In genomic region chr13:109431217-109431616, GRCh38 we compare ENCODE assay signal across 31 cellular contexts.
DNase-seq lines count a peak whose midpoint lies in the region; ATAC-seq, FAIRE-seq and TF ChIP-seq lines count a peak whose summit lies in the region.
"Had no signal": no experiment of that assay in that cellular context is flagged by ENCODE, and none has a peak within 500 bp of the region (broad histone marks: within the 10 kb centered on the region; RNA-seq: fewer than 3 reads in every experiment).

No MANE protein-coding gene starts in this region.

- H3K9me1 ChIP-seq in K562 (ENCODE audit: control insufficient read depth, insufficient read depth, low read length) = no peaks in the 10 kb centered on the region

- TF ChIP-seq POLR2A in HepG2 (IDR thresholded peaks at IDR 0.05; ENCODE audit: insufficient read depth in 1 of 2, low read depth in 2 of 2, low read length in 2 of 2) (no peak), right lobe of liver (IDR thresholded peaks at IDR 0.05) (no peak), K562 (conservative IDR thresholded peaks at IDR 0.05) (no peak)

- TF ChIP-seq CTCF in HepG2 (CRISPR knock-in tag; IDR thresholded peaks at IDR 0.05) = no peak
- TF ChIP-seq CTCF in right lobe of liver (IDR thresholded peaks at IDR 0.05) = no peak
- TF ChIP-seq CTCF in K562 (IDR thresholded peaks at IDR 0.05 in 2 of 3, conservative IDR thresholded peaks at IDR 0.05 in 1 of 3; ENCODE audit: insufficient read depth in 2 of 3, low read depth in 1 of 3, low read length in 3 of 3) = no peak

- ATAC-seq in HepG2 (no peak), right lobe of liver (no peak), K562 (no peak), GM18870 (IDR thresholded peaks at IDR 0.05; ENCODE audit: unreplicated experiment) (no peak)
- ATAC-seq: A549; CD8-positive, alpha-beta T cell had no signal

- H2AFZ ChIP-seq in HepG2 (ENCODE audit: low read length) (no peak overlapping the region), K562 (ENCODE audit: low read depth, low read length) (no peak overlapping the region)

- no peak overlapping the region for H3K4me3 ChIP-seq in HepG2 (replicated peaks in 1 of 3; ENCODE audit: insufficient read depth in 1 of 3, low read depth in 2 of 3, low read length in 3 of 3)
- H3K4me3 ChIP-seq in right lobe of liver = no peak overlapping the region
- no peak overlapping the region for H3K4me3 ChIP-seq in K562
- H3K4me3 ChIP-seq: A549; BLaER1; BLaER1 treated with 17β-estradiol and CSF1 and Interleukin-3, amounts not matched to agents 10 nM and 100 nM had no signal

- H3K9ac ChIP-seq in HepG2 (ENCODE audit: insufficient read depth, low read depth, low read length) = no peak overlapping the region
- H3K9ac ChIP-seq in K562 (ENCODE audit: insufficient read depth in 1 of 2, low read depth in 2 of 2, low read length in 2 of 2) = no peak overlapping the region
- H3K9ac ChIP-seq: BLaER1; BLaER1 treated with 17β-estradiol and CSF1 and Interleukin-3, amounts not matched to agents 10 nM and 100 nM had no signal

- intact Hi-C loops in HepG2 (cut with micrococcal nuclease; ENCODE audit: unreplicated experiment) (no loop called here), right lobe of liver (cut with DNase I) (no loop called here), K562 (cut with micrococcal nuclease) (no loop called here)

- H3K27ac ChIP-seq in HepG2 (ENCODE audit: extremely low read length, insufficient read depth, low read length) = no peak overlapping the region
- H3K27ac ChIP-seq in right lobe of liver = no peak overlapping the region
- H3K27ac ChIP-seq in K562 (ENCODE audit: extremely low read depth, low read depth, low read length) = no peak overlapping the region
- H3K27ac ChIP-seq: 22Rv1; A549; BLaER1; BLaER1 treated with 17β-estradiol and CSF1 and Interleukin-3, amounts not matched to agents 10 nM and 100 nM; C4-2B had no signal

- H3K9me3 ChIP-seq in HepG2 (ENCODE audit: low read length) = peaks cover 69% of the 10 kb centered on the region
- no peaks in the 10 kb centered on the region for H3K9me3 ChIP-seq in right lobe of liver
- no peaks in the 10 kb centered on the region for H3K9me3 ChIP-seq in K562 (replicated peaks; ENCODE audit: control insufficient read depth, insufficient read depth, low read depth, low read length)

- CTCF ChIA-PET in HepG2 (lab: Yijun Ruan, JAX; ENCODE audit: low intra/inter-chr PET ratio, low total read pairs) = no interaction called here
- CTCF ChIA-PET in K562 (lab: Yijun Ruan, JAX; ENCODE audit: low intra/inter-chr PET ratio) = no interaction called here

- TF ChIP-seq EP300 in HepG2 (IDR thresholded peaks at IDR 0.05; ENCODE audit: low read depth in 2 of 2, low read length in 2 of 2) (no peak), HepG2 (CRISPR knock-in tag; IDR thresholded peaks at IDR 0.05; ENCODE audit: borderline replicate concordance) (no peak), K562 (IDR thresholded peaks at IDR 0.05; ENCODE audit: low read length) (no peak)

- H3K4me2 ChIP-seq in HepG2 (ENCODE audit: low read depth, low read length) = no peak overlapping the region
- no peak overlapping the region for H3K4me2 ChIP-seq in K562 (ENCODE audit: insufficient read depth, low read length)
- H3K4me2 ChIP-seq: A549; BLaER1; BLaER1 treated with 17β-estradiol and CSF1 and Interleukin-3, amounts not matched to agents 10 nM and 100 nM had no signal

- H3K27me3 ChIP-seq in HepG2 (ENCODE audit: control insufficient read depth in 1 of 2, insufficient read depth in 2 of 2, low read length in 2 of 2) (no peaks in the 10 kb centered on the region), right lobe of liver (no peaks in the 10 kb centered on the region), K562 (ENCODE audit: control insufficient read depth in 2 of 2, insufficient read depth in 2 of 2, low read length in 2 of 2) (no peaks in the 10 kb centered on the region)
- H3K27me3 ChIP-seq: BE2C; BLaER1; BLaER1 treated with 17β-estradiol and CSF1 and Interleukin-3, amounts not matched to agents 10 nM and 100 nM had no signal

- no TSS peak for BruUV-seq in HepG2 (replicated peaks; lab: Mats Ljungman, UMichigan)
- BruUV-seq in K562 (replicated peaks; lab: Mats Ljungman, UMichigan) = no TSS peak

- WGBS in HepG2 (ENCODE audit: low lambda C conversion rate) = 15% methylated on average over 2 of the region's 2 CpGs
- WGBS in right lobe of liver (ENCODE audit: insufficient coverage, low coverage, low lambda C conversion rate, missing lambda C conversion rate) = 60% methylated on average over 2 of the region's 2 CpGs
- 0% methylated on average over 2 of the region's 2 CpGs for WGBS in K562 (ENCODE audit: insufficient coverage, low coverage, missing lambda C conversion rate)

- no peaks in the 10 kb centered on the region for H3K4me1 ChIP-seq in HepG2 (ENCODE audit: insufficient read depth, low read length)
- H3K4me1 ChIP-seq in right lobe of liver = peaks cover 0 to 9% (median 0%) of the 10 kb centered on the region in 4 donors
- no peaks in the 10 kb centered on the region for H3K4me1 ChIP-seq in K562 (replicated peaks in 1 of 2; ENCODE audit: control insufficient read depth in 2 of 2, insufficient read depth in 2 of 2, low read length in 2 of 2)
- H3K4me1 ChIP-seq: A549, BE2C, Caco-2 had no signal

- no peaks in the 10 kb centered on the region for H3K79me2 ChIP-seq in HepG2 (ENCODE audit: insufficient read depth, low read length)
- no peaks in the 10 kb centered on the region for H3K79me2 ChIP-seq in K562 (ENCODE audit: control insufficient read depth, insufficient read depth, low read length)

- DNase-seq in HepG2 (ENCODE audit: low spot score) (no peak), right lobe of liver (no peak), K562 (ENCODE audit: extremely low read depth in 1 of 4, low spot score in 3 of 4) (no peak)
- DNase-seq: 8988T; ACHN; AML-193; BE2C; C1 segment of cervical spinal cord; Caco-2; Calu3; CD4-positive, alpha-beta memory T cell; CD4-positive, alpha-beta T cell; CD4-positive, CD25-positive, alpha-beta regulatory T cell; CD8-positive, alpha-beta memory T cell; CD8-positive, alpha-beta T cell; COR-L47; DMS 273 treated with DMSO at 0.1 percent for 48 hours; DMS153; DMS53; DMS79; DMS79 treated with DMSO at 0.1 percent for 48 hours; DND-41; EL had no signal

- POLR2A ChIA-PET in HepG2 (lab: Yijun Ruan, JAX) (no interaction called here), K562 (lab: Yijun Ruan, JAX) (no interaction called here)

- H3K36me3 ChIP-seq in HepG2 (replicated peaks in 1 of 2; ENCODE audit: control insufficient read depth in 1 of 2, insufficient read depth in 2 of 2, low read length in 2 of 2) (no peaks in the 10 kb centered on the region), right lobe of liver (no peaks in the 10 kb centered on the region), K562 (ENCODE audit: control insufficient read depth, insufficient read depth, low read length) (no peaks in the 10 kb centered on the region)
- H3K36me3 ChIP-seq: BE2C had no signal

- TF ChIP-seq RAD21 in HepG2 (CRISPR knock-in tag; IDR thresholded peaks at IDR 0.05) (no peak), K562 (CRISPR knock-in tag; conservative IDR thresholded peaks at IDR 0.05 in 1 of 2, IDR thresholded peaks at IDR 0.05 in 1 of 2) (no peak)

- no peak for FAIRE-seq in HepG2 (lab: Jason Lieb, UNC)
- no peak for FAIRE-seq in K562 (lab: Jason Lieb, UNC)
- FAIRE-seq: A204.1, A549, D721Med had no signal

- no peaks in the 10 kb centered on the region for H4K20me1 ChIP-seq in HepG2 (ENCODE audit: insufficient read depth, low read length)
- no peaks in the 10 kb centered on the region for H4K20me1 ChIP-seq in K562 (replicated peaks; ENCODE audit: control insufficient read depth, insufficient read depth, low read length)
- H4K20me1 ChIP-seq: BLaER1; BLaER1 treated with 17β-estradiol and CSF1 and Interleukin-3, amounts not matched to agents 10 nM and 100 nM had no signal

- in situ Hi-C loops in HepG2 (cut with HindIII; ENCODE audit: extremely low pct_ligation_motif_present, low pct_unique_long_range_greater_than_20kb) (no loop called here), K562 (cut with MboI) (no loop called here)

TF ChIP-seq in HepG2, 621 proteins besides CTCF, POLR2A, EP300 and RAD21:
- peak; percentile 66 for TF ChIP-seq CREB1 (IDR thresholded peaks at IDR 0.05)
- no peak for TF ChIP-seq CREB1 (CRISPR knock-in tag; IDR thresholded peaks at IDR 0.05)
- no peak for TF ChIP-seq ZNF577 (CRISPR knock-in tag; IDR thresholded peaks at IDR 0.05; ENCODE audit: borderline replicate concordance, low read depth)
- TF ChIP-seq ATF7 (IDR thresholded peaks at IDR 0.05) = peak; percentile 82
- TF ChIP-seq ATF7 (CRISPR knock-in tag; IDR thresholded peaks at IDR 0.05) = no peak

TF ChIP-seq in K562, 482 proteins besides CTCF, POLR2A, EP300 and RAD21:
- TF ChIP-seq SREBF1 (IDR thresholded peaks at IDR 0.05; ENCODE audit: borderline replicate concordance, low read depth, low read length) = no peak
- no peak for TF ChIP-seq KDM5B (IDR thresholded peaks at IDR 0.05; ENCODE audit: insufficient replicate concordance, low read depth, low read length)
- peak; percentile 39 for TF ChIP-seq TFE3 (CRISPR knock-in tag; IDR thresholded peaks at IDR 0.05)

Comparison
In these comparisons a context has a peak if more than half of its experiments do, and no peak if none do; other contexts are left out.
1. Of the 241 proteins assayed by ChIP-seq in both HepG2 and K562: peak only in HepG2: none; only in K562: TFE3; in both: none; in neither: 238; mixed calls (peak in some experiments, not most) for 2.